In the genomic region with DNA sequence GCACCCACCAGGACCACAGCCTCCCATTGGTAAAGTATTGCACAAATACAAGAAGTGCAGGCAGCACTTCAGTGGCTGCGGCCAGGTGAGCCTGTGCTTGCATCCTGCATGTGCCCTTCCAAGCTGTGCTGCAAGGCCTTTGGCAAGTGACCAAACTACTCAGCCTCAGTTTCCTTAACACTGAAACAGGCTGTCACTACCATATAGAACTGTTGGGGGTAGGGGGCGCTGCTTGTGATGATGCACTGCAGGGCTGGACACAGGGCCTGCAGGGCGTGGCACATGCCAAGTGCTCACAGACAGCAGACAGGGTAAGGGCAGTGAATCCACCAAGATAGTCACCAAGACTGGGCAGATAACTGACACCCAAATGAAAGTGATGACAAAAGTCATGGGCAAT, we compare ENCODE assay signal across 16 cellular contexts.
"Had no signal": no experiment of that assay in that cellular context is flagged by ENCODE, and none has a peak within 500 bp of the region (broad histone marks: within the 10 kb centered on the region; RNA-seq: fewer than 3 reads in every experiment).

No MANE protein-coding gene starts in this region.

- H3K4me3 ChIP-seq: heart left ventricle, transverse colon had no signal

- H2AFZ ChIP-seq: parathyroid adenoma had no signal

- H3K4me3 Mint-ChIP-seq: activated CD8-positive, alpha-beta memory T cell treated with anti-CD3 and anti-CD28 coated beads, Interleukin-2, amount 10 ng/mL, durations not matched to agents 7 days and 5 days; activated naive CD8-positive, alpha-beta T cell treated with anti-CD3 and anti-CD28 coated beads for 36 hours; activated T-cell treated with anti-CD3 and anti-CD28 coated beads, Interleukin-2, amount 50 U/mL, for 24 hours; neural crest cell; stimulated activated naive B cell treated with anti-CD40 and anti-IgM and Interleukin-4, amounts not matched to agents 10 μg/mL and 1 μg/mL and 100 μg/mL, for 72 hours had no signal

- ATAC-seq: activated CD8-positive, alpha-beta memory T cell treated with anti-CD3 and anti-CD28 coated beads, Interleukin-2, amount 10 ng/mL, durations not matched to agents 7 days and 5 days; foreskin keratinocyte; heart left ventricle; right cardiac atrium; stimulated activated naive B cell treated with anti-CD40 and anti-IgM and Interleukin-4, amounts not matched to agents 10 μg/mL and 1 μg/mL and 100 μg/mL, for 72 hours had no signal

- H3K27ac ChIP-seq: foreskin keratinocyte had no signal

- H3K4me1 Mint-ChIP-seq: stimulated activated naive B cell treated with anti-CD40 and anti-IgM and Interleukin-4, amounts not matched to agents 10 μg/mL and 1 μg/mL and 100 μg/mL, for 72 hours had no signal

- H3K9ac ChIP-seq: parathyroid adenoma had no signal

- H3K9me3 Mint-ChIP-seq: activated naive CD8-positive, alpha-beta T cell treated with anti-CD3 and anti-CD28 coated beads for 36 hours; activated T-cell treated with anti-CD3 and anti-CD28 coated beads, Interleukin-2, amount 50 U/mL, for 24 hours; neural crest cell; stimulated activated naive B cell treated with anti-CD40 and anti-IgM and Interleukin-4, amounts not matched to agents 10 μg/mL and 1 μg/mL and 100 μg/mL, for 72 hours had no signal

- DNase-seq: activated CD4-positive, alpha-beta T cell treated with anti-CD3 and anti-CD28 coated beads for 1 hour; activated CD4-positive, alpha-beta T cell treated with anti-CD3 and anti-CD28 coated beads, Interleukin-2, amount 50 U/mL, for 48 hours; activated CD8-positive, alpha-beta memory T cell treated with anti-CD3 and anti-CD28 coated beads, Interleukin-2, amount 10 ng/mL, durations not matched to agents 7 days and 5 days; activated effector memory CD4-positive, alpha-beta T cell treated with anti-CD3 and anti-CD28 coated beads, Interleukin-2, amount 50 U/mL, for 16 hours; activated naive CD8-positive, alpha-beta T cell treated with anti-CD3 and anti-CD28 coated beads for 36 hours; activated T-cell treated with anti-CD3 and anti-CD28 coated beads, Interleukin-2, amount 50 U/mL, for 24 hours; foreskin keratinocyte; kidney glomerular epithelial cell; stimulated activated CD4-positive, alpha-beta T cell treated with anti-CD3 and anti-CD28 coated beads, Interleukin-1b, Interleukin-23, amount 100 ng/mL, for 48 hours; stimulated activated naive B cell treated with anti-CD40 and anti-IgM and Interleukin-4, amounts not matched to agents 10 μg/mL and 1 μg/mL and 100 μg/mL, for 72 hours; substantia nigra; transverse colon had no signal

- H3K9me3 ChIP-seq: heart left ventricle, transverse colon had no signal

- H3K27ac Mint-ChIP-seq: activated CD8-positive, alpha-beta memory T cell treated with anti-CD3 and anti-CD28 coated beads, Interleukin-2, amount 10 ng/mL, durations not matched to agents 7 days and 5 days; activated naive CD8-positive, alpha-beta T cell treated with anti-CD3 and anti-CD28 coated beads for 36 hours; activated T-cell treated with anti-CD3 and anti-CD28 coated beads, Interleukin-2, amount 50 U/mL, for 24 hours; stimulated activated naive B cell treated with anti-CD40 and anti-IgM and Interleukin-4, amounts not matched to agents 10 μg/mL and 1 μg/mL and 100 μg/mL, for 72 hours had no signal

- H3K27me3 ChIP-seq: foreskin keratinocyte, heart left ventricle, transverse colon had no signal

- H3K27me3 Mint-ChIP-seq: activated CD8-positive, alpha-beta memory T cell treated with anti-CD3 and anti-CD28 coated beads, Interleukin-2, amount 10 ng/mL, durations not matched to agents 7 days and 5 days; activated naive CD8-positive, alpha-beta T cell treated with anti-CD3 and anti-CD28 coated beads for 36 hours; activated T-cell treated with anti-CD3 and anti-CD28 coated beads, Interleukin-2, amount 50 U/mL, for 24 hours; stimulated activated naive B cell treated with anti-CD40 and anti-IgM and Interleukin-4, amounts not matched to agents 10 μg/mL and 1 μg/mL and 100 μg/mL, for 72 hours had no signal
